ENCODE assay signal across 24 cellular contexts in the genomic region with DNA sequence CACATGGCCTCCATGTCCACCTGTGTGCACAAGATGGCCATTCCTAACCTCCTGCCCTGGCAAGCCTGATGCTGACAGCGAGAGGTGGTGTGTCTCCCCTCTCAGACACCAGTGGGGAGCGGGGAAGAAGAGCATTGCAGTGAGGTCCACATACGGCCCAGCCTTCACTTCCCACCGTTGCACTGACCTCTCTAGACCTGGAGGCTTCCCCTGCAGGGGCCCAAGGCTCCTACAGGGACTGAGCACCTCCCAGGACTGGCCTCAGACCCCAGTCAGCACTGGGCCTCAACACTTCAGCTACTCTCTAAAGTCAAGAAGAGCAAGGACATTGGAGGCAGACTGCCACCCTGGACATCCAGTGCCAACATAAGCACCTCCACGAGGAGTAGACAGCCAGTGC.
"Had no signal": no experiment of that assay in that cellular context is flagged by ENCODE, and none has a peak within 500 bp of the region (broad histone marks: within the 10 kb centered on the region; RNA-seq: fewer than 3 reads in every experiment).

No MANE protein-coding gene starts in this region.

- ATAC-seq: Panc1, PC-3, Right ventricle myocardium inferior, SK-N-SH treated with all-trans-retinoic acid at 6 μM for 48 hours had no signal

- H3K9me3 ChIP-seq: SJCRH30 had no signal

- H3K4me1 ChIP-seq: SJCRH30 had no signal

- H3K4me3 ChIP-seq: SJCRH30 had no signal

- DNase-seq: KBM-7, MV-4-11, NCI-H1048, NCI-H1105, NCI-H1417, NCI-H1436 treated with DMSO at 0.1 percent for 48 hours, NCI-H1694, NCI-H187 treated with DMSO at 0.1 percent for 48 hours, NCI-H2029 treated with DMSO at 0.1 percent for 48 hours, NCI-H2171, NCI-H226, NCI-H446, NCI-H510A, NCI-H524 treated with DMSO at 0.1 percent for 48 hours, NCI-H69, NCI-H774, PC-3, SHP77 treated with DMSO at 0.1 percent for 48 hours, SJCRH30 had no signal

- H3K27ac ChIP-seq: HL-60, RWPE1, SJCRH30 had no signal

- H3K36me3 ChIP-seq: SJCRH30 had no signal

- H3K27me3 ChIP-seq: SJCRH30 had no signal
